ENCODE assay signal across 15 cellular contexts in genomic region chr3:106326941-106327765, GRCh38.
DNase-seq lines count a peak whose midpoint lies in the region; ATAC-seq and TF ChIP-seq lines count a peak whose summit lies in the region.
"Had no signal": no experiment of that assay in that cellular context is flagged by ENCODE, and none has a peak within 500 bp of the region (broad histone marks: within the 10 kb centered on the region; RNA-seq: fewer than 3 reads in every experiment).

No MANE protein-coding gene starts in this region.

- no peak for DNase-seq in activated naive CD8-positive, alpha-beta T cell treated with anti-CD3 and anti-CD28 coated beads for 36 hours
- DNase-seq in PC-3 = peak; percentile 16
- DNase-seq in effector memory CD8-positive, alpha-beta T cell = no peak
- no peak for DNase-seq in stimulated activated naive CD8-positive, alpha-beta T cell treated with anti-CD3 and anti-CD28 coated beads, Interleukin-15, amount 100 ng/mL, for 72 hours
- no peak for DNase-seq in NAMALWA (ENCODE audit: low spot score)
- DNase-seq in NCI-H1694 treated with DMSO at 0.1 percent for 48 hours (lab: John Stamatoyannopoulos, UW) = no peak
- DNase-seq in NCI-H146 treated with DMSO at 0.1 percent for 48 hours (lab: John Stamatoyannopoulos, UW; ENCODE audit: unreplicated experiment) = no peak
- DNase-seq: activated CD8-positive, alpha-beta memory T cell treated with anti-CD3 and anti-CD28 coated beads for 24 hours; anterior cingulate cortex; effector CD4-positive, alpha-beta T cell; NCI-H345; retina; stimulated activated CD4-positive, alpha-beta T cell treated with anti-CD3 and anti-CD28 coated beads, Interleukin-4, amount 100 ng/mL, for 24 hours; stimulated activated naive CD4-positive, alpha-beta T cell treated with Interleukin-2 at 50 U/mL for 16 hours had no signal

- CTCF ChIA-PET in PC-3 (lab: Charles Lee) = no interaction called here

- H3K4me1 ChIP-seq in PC-3 (ENCODE audit: insufficient read depth, low read length) = peaks cover 7% of the 10 kb centered on the region; the same call in 1 of the 2 replicates

- H3K36me3 Mint-ChIP-seq in activated naive CD8-positive, alpha-beta T cell = peaks cover 11% of the 10 kb centered on the region
- H3K36me3 Mint-ChIP-seq in activated naive CD8-positive, alpha-beta T cell treated with anti-CD3 and anti-CD28 coated beads for 36 hours = peaks cover 16% of the 10 kb centered on the region
- H3K36me3 Mint-ChIP-seq in effector memory CD8-positive, alpha-beta T cell (ENCODE audit: insufficient read depth) = no peaks in the 10 kb centered on the region

- H3K27me3 Mint-ChIP-seq in activated naive CD8-positive, alpha-beta T cell = no peaks in the 10 kb centered on the region
- H3K27me3 Mint-ChIP-seq in activated naive CD8-positive, alpha-beta T cell treated with anti-CD3 and anti-CD28 coated beads for 36 hours = no peaks in the 10 kb centered on the region
- no peaks in the 10 kb centered on the region for H3K27me3 Mint-ChIP-seq in effector memory CD8-positive, alpha-beta T cell
- no peaks in the 10 kb centered on the region for H3K27me3 Mint-ChIP-seq in stimulated activated naive CD8-positive, alpha-beta T cell treated with anti-CD3 and anti-CD28 coated beads, Interleukin-15, amount 100 ng/mL, for 72 hours

- peaks cover 20% of the 10 kb centered on the region for H3K9me3 Mint-ChIP-seq in activated naive CD8-positive, alpha-beta T cell (ENCODE audit: low read depth)
- peaks cover 28% of the 10 kb centered on the region for H3K9me3 Mint-ChIP-seq in activated naive CD8-positive, alpha-beta T cell treated with anti-CD3 and anti-CD28 coated beads for 36 hours
- peaks cover 0 to 1% of the 10 kb centered on the region in 2 donors for H3K9me3 Mint-ChIP-seq in effector memory CD8-positive, alpha-beta T cell
- H3K9me3 Mint-ChIP-seq in stimulated activated naive CD8-positive, alpha-beta T cell treated with anti-CD3 and anti-CD28 coated beads, Interleukin-15, amount 100 ng/mL, for 72 hours = peaks cover 23 to 27% of the 10 kb centered on the region in 2 donors

- no peaks in the 10 kb centered on the region for H3F3A ChIP-seq in PC-3 (ENCODE audit: low read length, unreplicated experiment)

- H3K9me2 ChIP-seq in PC-3 (replicated peaks; ENCODE audit: low read length) = no peaks in the 10 kb centered on the region

- no peak overlapping the region for H3K4me3 ChIP-seq in PC-3 (ENCODE audit: low read length)

- no peaks in the 10 kb centered on the region for H4K20me1 ChIP-seq in PC-3 (ENCODE audit: low read length)

- H3K9ac ChIP-seq in PC-3 (ENCODE audit: low read length) = no peak overlapping the region

- peak overlapping the region; percentile 4 for H2AFZ ChIP-seq in PC-3 (ENCODE audit: low read length)

- no peak overlapping the region for H3K4me3 Mint-ChIP-seq in activated naive CD8-positive, alpha-beta T cell
- no peak overlapping the region for H3K4me3 Mint-ChIP-seq in activated naive CD8-positive, alpha-beta T cell treated with anti-CD3 and anti-CD28 coated beads for 36 hours
- H3K4me3 Mint-ChIP-seq in effector memory CD8-positive, alpha-beta T cell = peak overlapping the region in 1 of 2 donors; percentile 48
- H3K4me3 Mint-ChIP-seq in stimulated activated naive CD8-positive, alpha-beta T cell treated with anti-CD3 and anti-CD28 coated beads, Interleukin-15, amount 100 ng/mL, for 72 hours = peak overlapping the region; percentile 11 to 23

- POLR2A ChIA-PET in PC-3 (lab: Charles Lee; ENCODE audit: unreplicated experiment) = no interaction called here

- 0 out of 2 replicates have a peak overlapping the region, but pooled peaks have one; percentile 2 for H3K27ac ChIP-seq in PC-3 (ENCODE audit: low read length)

- H3K36me3 ChIP-seq in PC-3 (ENCODE audit: low read depth, low read length) = 0 out of 2 replicates have a peak, but pooled peaks cover 3% of the 10 kb centered on the region

- peak overlapping the region; percentile 64 for H3K27ac Mint-ChIP-seq in activated naive CD8-positive, alpha-beta T cell
- no peak overlapping the region for H3K27ac Mint-ChIP-seq in activated naive CD8-positive, alpha-beta T cell treated with anti-CD3 and anti-CD28 coated beads for 36 hours
- peak overlapping the region in 1 of 2 donors; percentile 45 for H3K27ac Mint-ChIP-seq in effector memory CD8-positive, alpha-beta T cell
- H3K27ac Mint-ChIP-seq in stimulated activated naive CD8-positive, alpha-beta T cell treated with anti-CD3 and anti-CD28 coated beads, Interleukin-15, amount 100 ng/mL, for 72 hours = peak overlapping the region in 1 of 2 donors; percentile 16

- no TSS peak for BruUV-seq in PC-3 (replicated peaks; lab: Mats Ljungman, UMichigan)

- no peak for TF ChIP-seq CTCF in PC-3 (conservative IDR thresholded peaks at IDR 0.05; ENCODE audit: low read depth, low read length)

- intact Hi-C loops in PC-3 (cut with micrococcal nuclease) = no loop called here

- no peaks in the 10 kb centered on the region for H3K27me3 ChIP-seq in PC-3 (ENCODE audit: low read length)

- no peaks in the 10 kb centered on the region for H3K79me2 ChIP-seq in PC-3 (ENCODE audit: low read length)

- peak; percentile 43; the same call in 1 of the 2 replicates for ATAC-seq in PC-3
- ATAC-seq in effector memory CD8-positive, alpha-beta T cell (replicated peaks) = peak; percentile 16
- no peak for ATAC-seq in stimulated activated naive CD8-positive, alpha-beta T cell treated with anti-CD3 and anti-CD28 coated beads, Interleukin-15, amount 100 ng/mL, for 72 hours

- H3K4me2 ChIP-seq in PC-3 (ENCODE audit: low read length) = peak overlapping the region; percentile 1; the same call in 1 of the 2 replicates

- H3K4me1 Mint-ChIP-seq in activated naive CD8-positive, alpha-beta T cell (ENCODE audit: low read depth) = peaks cover 34% of the 10 kb centered on the region
- peaks cover 36% of the 10 kb centered on the region for H3K4me1 Mint-ChIP-seq in activated naive CD8-positive, alpha-beta T cell treated with anti-CD3 and anti-CD28 coated beads for 36 hours
- peaks cover 13 to 28% of the 10 kb centered on the region in 2 donors for H3K4me1 Mint-ChIP-seq in effector memory CD8-positive, alpha-beta T cell (ENCODE audit: low read depth in 2 of 2)
- peaks cover 42% of the 10 kb centered on the region for H3K4me1 Mint-ChIP-seq in stimulated activated naive CD8-positive, alpha-beta T cell treated with anti-CD3 and anti-CD28 coated beads, Interleukin-15, amount 100 ng/mL, for 72 hours

- peaks cover 10% of the 10 kb centered on the region for H3K9me3 ChIP-seq in PC-3 (ENCODE audit: low read length)

Comparison
In these comparisons a context has a peak if more than half of its experiments do, and no peak if none do; other contexts are left out.
1. H3K4me3 Mint-ChIP-seq: peak in stimulated activated naive CD8-positive, alpha-beta T cell treated with anti-CD3 and anti-CD28 coated beads, Interleukin-15, amount 100 ng/mL, for 72 hours (2 of 2); none in activated naive CD8-positive, alpha-beta T cell (single experiment) and activated naive CD8-positive, alpha-beta T cell treated with anti-CD3 and anti-CD28 coated beads for 36 hours (single experiment).